29 cellular contexts compared by ENCODE assay signal in the genomic region with DNA sequence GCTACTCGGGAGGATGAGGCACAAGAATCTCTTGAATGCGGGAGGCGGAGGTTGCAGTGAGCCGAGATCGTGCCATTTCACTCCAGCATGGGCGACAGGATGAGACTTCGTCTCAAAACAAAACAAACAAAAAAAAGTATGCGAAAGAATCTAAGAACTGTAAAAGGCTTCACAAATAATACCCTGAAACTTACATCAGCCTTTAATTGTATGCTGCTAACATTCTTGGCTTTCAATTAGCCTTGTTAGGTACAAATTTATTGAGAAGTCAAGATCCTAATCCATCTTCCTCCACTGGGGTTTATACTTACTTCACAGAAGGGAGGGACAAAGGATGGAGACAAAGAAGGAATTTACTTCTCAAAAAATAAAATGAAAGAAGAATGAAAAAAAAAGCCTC.
"Had no signal": no experiment of that assay in that cellular context is flagged by ENCODE, and none has a peak within 500 bp of the region (broad histone marks: within the 10 kb centered on the region; RNA-seq: fewer than 3 reads in every experiment).

No MANE protein-coding gene starts in this region.

- H3K27ac Mint-ChIP-seq: nephron; neural progenitor cell; progenitor cell of endocrine pancreas; stimulated activated naive B cell treated with anti-CD40 and anti-IgM and Interleukin-4, amounts not matched to agents 10 μg/mL and 1 μg/mL and 100 μg/mL, for 72 hours; stimulated activated naive CD8-positive, alpha-beta T cell treated with anti-CD3 and anti-CD28 coated beads, Interleukin-15, Interleukin-2, amounts not matched to agents 100 ng/mL and 50 ng/mL, for 24 hours had no signal

- H3K4me3 Mint-ChIP-seq: natural killer cell; nephron; neural progenitor cell; stimulated activated effector memory CD8-positive, alpha-beta T cell treated with anti-CD3 and anti-CD28 coated beads, Interleukin-12 subunit alpha, Interleukin-12 subunit beta, amount 100 ng/mL, for 72 hours; stimulated activated naive B cell treated with anti-CD40 and anti-IgM and Interleukin-4, amounts not matched to agents 10 μg/mL and 1 μg/mL and 100 μg/mL, for 72 hours; stimulated activated naive CD8-positive, alpha-beta T cell treated with anti-CD3 and anti-CD28 coated beads, Interleukin-15, Interleukin-2, amounts not matched to agents 100 ng/mL and 50 ng/mL, for 24 hours had no signal

- H3K4me1 ChIP-seq: parathyroid adenoma, psoas muscle, right lobe of liver, sigmoid colon, stomach, thyroid gland, tibial nerve, upper lobe of left lung, vagina had no signal

- H3K27me3 Mint-ChIP-seq: stimulated activated naive B cell treated with anti-CD40 and anti-IgM and Interleukin-4, amounts not matched to agents 10 μg/mL and 1 μg/mL and 100 μg/mL, for 72 hours; stimulated activated naive CD8-positive, alpha-beta T cell treated with anti-CD3 and anti-CD28 coated beads, Interleukin-15, Interleukin-2, amounts not matched to agents 100 ng/mL and 50 ng/mL, for 24 hours had no signal

- ATAC-seq: natural killer cell; psoas muscle; right cardiac atrium; right lobe of liver; stimulated activated effector memory CD8-positive, alpha-beta T cell treated with anti-CD3 and anti-CD28 coated beads, Interleukin-12 subunit alpha, Interleukin-12 subunit beta, amount 100 ng/mL, for 72 hours; stimulated activated naive B cell treated with anti-CD40 and anti-IgM and Interleukin-4, amounts not matched to agents 10 μg/mL and 1 μg/mL and 100 μg/mL, for 72 hours had no signal

- H3K4me3 ChIP-seq: neural progenitor cell, ovary, psoas muscle, right lobe of liver, sigmoid colon, stomach, thoracic aorta, thyroid gland, tibial nerve, upper lobe of left lung, vagina had no signal

- H3K9me3 ChIP-seq: ovary, psoas muscle, right lobe of liver, sigmoid colon, stomach, thoracic aorta, thyroid gland, tibial nerve, upper lobe of left lung, vagina had no signal

- H3K9me3 Mint-ChIP-seq: natural killer cell; nephron; neural progenitor cell; stimulated activated effector memory CD8-positive, alpha-beta T cell treated with anti-CD3 and anti-CD28 coated beads, Interleukin-12 subunit alpha, Interleukin-12 subunit beta, amount 100 ng/mL, for 72 hours; stimulated activated naive B cell treated with anti-CD40 and anti-IgM and Interleukin-4, amounts not matched to agents 10 μg/mL and 1 μg/mL and 100 μg/mL, for 72 hours; stimulated activated naive CD8-positive, alpha-beta T cell treated with anti-CD3 and anti-CD28 coated beads, Interleukin-15, Interleukin-2, amounts not matched to agents 100 ng/mL and 50 ng/mL, for 24 hours had no signal

- H3K4me1 Mint-ChIP-seq: stimulated activated naive B cell treated with anti-CD40 and anti-IgM and Interleukin-4, amounts not matched to agents 10 μg/mL and 1 μg/mL and 100 μg/mL, for 72 hours had no signal

- DNase-seq: natural killer cell; occipital lobe; ovary; posterior cingulate gyrus; psoas muscle; right cardiac atrium; right lobe of liver; sigmoid colon; small intestine; stimulated activated CD4-positive, alpha-beta T cell treated with anti-CD3 and anti-CD28 coated beads, Interleukin-15, amount 100 ng/mL, for 24 hours; stimulated activated CD4-positive, alpha-beta T cell treated with anti-CD3 and anti-CD28 coated beads, Interleukin-2, amount 100 ng/mL, for 24 hours; stimulated activated CD4-positive, alpha-beta T cell treated with anti-CD3 and anti-CD28 coated beads, Interleukin-2, amount 100 ng/mL, for 48 hours; stimulated activated CD4-positive, alpha-beta T cell treated with anti-CD3 and anti-CD28 coated beads, Interleukin-4, amount 100 ng/mL, for 24 hours; stimulated activated naive B cell treated with anti-CD40 and anti-IgM and Interleukin-4, amounts not matched to agents 10 μg/mL and 1 μg/mL and 100 μg/mL, for 72 hours; stimulated activated naive CD4-positive, alpha-beta T cell treated with Interleukin-2 at 50 U/mL for 16 hours; stomach; thyroid gland; trophoblast cell; upper lobe of left lung had no signal

- H3K36me3 Mint-ChIP-seq: natural killer cell, neural progenitor cell had no signal

- H3K36me3 ChIP-seq: neural progenitor cell, ovary, right lobe of liver, sigmoid colon, stomach, thoracic aorta, thyroid gland, tibial nerve, upper lobe of left lung, vagina had no signal

- H3K27me3 ChIP-seq: neural progenitor cell, ovary, right lobe of liver, thyroid gland, upper lobe of left lung, vagina had no signal

- H3K27ac ChIP-seq: neural progenitor cell, ovary, parathyroid adenoma, psoas muscle, right lobe of liver, sigmoid colon, stomach, thoracic aorta, thyroid gland, tibial nerve, upper lobe of left lung, vagina had no signal

- FAIRE-seq: small intestine, urothelium cell line had no signal
